In genomic region chr4:139154538-139154937, GRCh38 we compare ENCODE assay signal across 28 cellular contexts. TPM values are rescaled to one million over a fixed set of nuclear protein-coding genes. Genes with fewer than 3 reads are reported as not detected.
DNase-seq lines count a peak whose midpoint lies in the region; ATAC-seq, FAIRE-seq and TF ChIP-seq lines count a peak whose summit lies in the region.
"Had no signal": no experiment of that assay in that cellular context is flagged by ENCODE, and none has a peak within 500 bp of the region (broad histone marks: within the 10 kb centered on the region; RNA-seq: fewer than 3 reads in every experiment).

No MANE protein-coding gene starts in this region.

- TF ChIP-seq EP300 in Ishikawa (IDR thresholded peaks at IDR 0.05; ENCODE audit: borderline replicate concordance) (no peak), K562 (IDR thresholded peaks at IDR 0.05; ENCODE audit: low read length) (peak; percentile 81)

- H3K9me1 ChIP-seq in K562 (ENCODE audit: control insufficient read depth, insufficient read depth, low read length): no peaks in the 10 kb centered on the region

- TF ChIP-seq CTCF in K562 (IDR thresholded peaks at IDR 0.05 in 2 of 3, conservative IDR thresholded peaks at IDR 0.05 in 1 of 3; ENCODE audit: insufficient read depth in 2 of 3, low read depth in 1 of 3, low read length in 3 of 3): no peak

- no TSS peak for BruUV-seq in K562 (replicated peaks; lab: Mats Ljungman, UMichigan)

- POLR2A ChIA-PET in K562 (lab: Yijun Ruan, JAX): interaction anchor here (0.5 to 2.7 kb wide), 10 partner anchors 10 to 449 kb away, joined by 3 to 17 read pairs (median 5); partner anchors contain the start of gene ELF2

- peak overlapping the region; percentile 55 for H3K4me2 ChIP-seq in K562 (ENCODE audit: insufficient read depth, low read length)

- no peaks in the 10 kb centered on the region for H4K20me1 ChIP-seq in K562 (replicated peaks; ENCODE audit: control insufficient read depth, insufficient read depth, low read length)

- H3K79me2 ChIP-seq in K562 (ENCODE audit: control insufficient read depth, insufficient read depth, low read length): peaks cover 74% of the 10 kb centered on the region

- no peak overlapping the region for H3K4me3 Mint-ChIP-seq in stimulated activated naive B cell treated with anti-CD40 and anti-IgM and Interleukin-4, amounts not matched to agents 10 μg/mL and 1 μg/mL and 100 μg/mL, for 72 hours
- H3K4me3 Mint-ChIP-seq: activated CD8-positive, alpha-beta T cell treated with anti-CD3 and anti-CD28 coated beads, Interleukin-2, amount 10 ng/mL, durations not matched to agents 7 days and 5 days; IgD-negative memory B cell; naive thymus-derived CD8-positive, alpha-beta T cell; stimulated activated memory B cell treated with anti-CD40 and anti-IgM and Interleukin-4, amounts not matched to agents 10 μg/mL and 1 μg/mL and 100 μg/mL, for 72 hours had no signal

- no peak for TF ChIP-seq RAD21 in Ishikawa (IDR thresholded peaks at IDR 0.05; ENCODE audit: low read depth)
- TF ChIP-seq RAD21 in K562 (CRISPR knock-in tag; conservative IDR thresholded peaks at IDR 0.05 in 1 of 2, IDR thresholded peaks at IDR 0.05 in 1 of 2): no peak

- H3K27me3 ChIP-seq in K562 (ENCODE audit: control insufficient read depth in 2 of 2, insufficient read depth in 2 of 2, low read length in 2 of 2): no peaks in the 10 kb centered on the region
- H3K27me3 ChIP-seq: spleen, suprapubic skin had no signal

- H3K27me3 Mint-ChIP-seq in stimulated activated naive B cell treated with anti-CD40 and anti-IgM and Interleukin-4, amounts not matched to agents 10 μg/mL and 1 μg/mL and 100 μg/mL, for 72 hours: no peaks in the 10 kb centered on the region
- H3K27me3 Mint-ChIP-seq: IgD-negative memory B cell; stimulated activated memory B cell treated with anti-CD40 and anti-IgM and Interleukin-4, amounts not matched to agents 10 μg/mL and 1 μg/mL and 100 μg/mL, for 72 hours had no signal

- TF ChIP-seq POLR2A in K562 (conservative IDR thresholded peaks at IDR 0.05): no peak

- no peak overlapping the region for H3K4me3 ChIP-seq in K562
- H3K4me3 ChIP-seq: left ventricle myocardium inferior, spleen, suprapubic skin had no signal

- H3K9ac ChIP-seq in K562 (ENCODE audit: insufficient read depth in 1 of 2, low read depth in 2 of 2, low read length in 2 of 2): no peak overlapping the region; a peak in 1 of 4 replicates

- peak overlapping the region; percentile 55; the same call in 2 of the 3 replicates for H3K27ac ChIP-seq in K562 (ENCODE audit: extremely low read depth, low read depth, low read length)
- H3K27ac ChIP-seq: C4-2B, HL-60, left ventricle myocardium inferior, spleen, suprapubic skin had no signal

- in situ Hi-C loops in K562 (cut with MboI): no loop called here

- intact Hi-C loops in K562 (cut with micrococcal nuclease): loop anchor here (5.0 kb wide), 1 partner anchor 47 kb away; no protein-coding TSS in a partner anchor

- DNase-seq in K562 (ENCODE audit: extremely low read depth in 1 of 4, low spot score in 3 of 4): peak in 2 of 4 experiments; percentile 46 to 78
- DNase-seq in left kidney (ENCODE audit: low read depth, low spot score): peak; percentile 44
- DNase-seq in stimulated activated naive B cell treated with anti-CD40 and anti-IgM and Interleukin-4, amounts not matched to agents 10 μg/mL and 1 μg/mL and 100 μg/mL, for 72 hours: no peak
- no peak for DNase-seq in stimulated activated CD8-positive, alpha-beta memory T cell treated with anti-CD3 and anti-CD28 coated beads, Interleukin-4, amount 100 ng/mL, for 48 hours
- DNase-seq: activated CD8-positive, alpha-beta T cell treated with anti-CD3 and anti-CD28 coated beads, Interleukin-2, amount 10 ng/mL, durations not matched to agents 7 days and 5 days; Calu3; DND-41; effector CD4-positive, alpha-beta T cell; left ventricle myocardium inferior; naive thymus-derived CD8-positive, alpha-beta T cell; NCI-H1105; NCI-H1930; NCI-H226; NCI-H748 treated with DMSO at 0.1 percent for 48 hours; spleen; stimulated activated CD4-positive, alpha-beta T cell treated with anti-CD3 and anti-CD28 coated beads, Interleukin-4, amount 100 ng/mL, for 1 hour; T-helper 1 cell had no signal

- H3K9me3 Mint-ChIP-seq in stimulated activated naive B cell treated with anti-CD40 and anti-IgM and Interleukin-4, amounts not matched to agents 10 μg/mL and 1 μg/mL and 100 μg/mL, for 72 hours: no peaks in the 10 kb centered on the region
- H3K9me3 Mint-ChIP-seq: activated naive CD4-positive, alpha-beta T cell treated with anti-CD3 and anti-CD28 coated beads, Interleukin-2, amount 50 U/mL, for 72 hours; IgD-negative memory B cell; naive thymus-derived CD8-positive, alpha-beta T cell; stimulated activated memory B cell treated with anti-CD40 and anti-IgM and Interleukin-4, amounts not matched to agents 10 μg/mL and 1 μg/mL and 100 μg/mL, for 72 hours had no signal

- peaks cover 17 to 19% of the 10 kb centered on the region in 2 experiments; a peak in 4 of 5 replicates for H3K4me1 ChIP-seq in K562 (replicated peaks in 1 of 2; ENCODE audit: control insufficient read depth in 2 of 2, insufficient read depth in 2 of 2, low read length in 2 of 2)

- CTCF ChIA-PET in K562 (lab: Yijun Ruan, JAX; ENCODE audit: low intra/inter-chr PET ratio): interaction anchor here (0.6 kb wide), 1 partner anchor 116 kb away, joined by 3 read pairs; no protein-coding TSS in a partner anchor

- H3K36me3 Mint-ChIP-seq in stimulated activated naive B cell treated with anti-CD40 and anti-IgM and Interleukin-4, amounts not matched to agents 10 μg/mL and 1 μg/mL and 100 μg/mL, for 72 hours: peaks cover 0 to 7% of the 10 kb centered on the region in 2 donors
- H3K36me3 Mint-ChIP-seq: activated naive CD4-positive, alpha-beta T cell treated with anti-CD3 and anti-CD28 coated beads, Interleukin-2, amount 50 U/mL, for 72 hours; naive thymus-derived CD8-positive, alpha-beta T cell had no signal

- peaks cover 10 to 12% of the 10 kb centered on the region in 2 donors for H3K4me1 Mint-ChIP-seq in stimulated activated naive B cell treated with anti-CD40 and anti-IgM and Interleukin-4, amounts not matched to agents 10 μg/mL and 1 μg/mL and 100 μg/mL, for 72 hours

- no peaks in the 10 kb centered on the region for H3K9me3 ChIP-seq in K562 (replicated peaks; ENCODE audit: control insufficient read depth, insufficient read depth, low read depth, low read length)
- H3K9me3 ChIP-seq: left ventricle myocardium inferior, spleen, suprapubic skin had no signal

- 0% methylated on average over 1 of the region's 1 CpG for WGBS in K562 (ENCODE audit: insufficient coverage, low coverage, missing lambda C conversion rate)

- ATAC-seq in K562: peak; percentile 87
- ATAC-seq in stimulated activated naive B cell treated with anti-CD40 and anti-IgM and Interleukin-4, amounts not matched to agents 10 μg/mL and 1 μg/mL and 100 μg/mL, for 72 hours (replicated peaks): no peak
- ATAC-seq in GM21381 (IDR thresholded peaks at IDR 0.05; ENCODE audit: unreplicated experiment): no peak
- ATAC-seq in GM19351 (IDR thresholded peaks at IDR 0.05; ENCODE audit: unreplicated experiment): no peak
- ATAC-seq: activated CD8-positive, alpha-beta T cell treated with anti-CD3 and anti-CD28 coated beads, Interleukin-2, amount 10 ng/mL, durations not matched to agents 7 days and 5 days; activated naive CD4-positive, alpha-beta T cell treated with anti-CD3 and anti-CD28 coated beads, Interleukin-2, amount 50 U/mL, for 72 hours; naive thymus-derived CD8-positive, alpha-beta T cell; stimulated activated memory B cell treated with anti-CD40 and anti-IgM and Interleukin-4, amounts not matched to agents 10 μg/mL and 1 μg/mL and 100 μg/mL, for 72 hours had no signal

- peaks cover 6% of the 10 kb centered on the region; the same call in 1 of the 3 replicates for H3K36me3 ChIP-seq in K562 (ENCODE audit: control insufficient read depth, insufficient read depth, low read length)
- H3K36me3 ChIP-seq: left ventricle myocardium inferior, suprapubic skin had no signal

- peak overlapping the region; percentile 14 for H3K27ac Mint-ChIP-seq in stimulated activated naive B cell treated with anti-CD40 and anti-IgM and Interleukin-4, amounts not matched to agents 10 μg/mL and 1 μg/mL and 100 μg/mL, for 72 hours
- H3K27ac Mint-ChIP-seq: activated CD8-positive, alpha-beta T cell treated with anti-CD3 and anti-CD28 coated beads, Interleukin-2, amount 10 ng/mL, durations not matched to agents 7 days and 5 days; activated naive CD4-positive, alpha-beta T cell treated with anti-CD3 and anti-CD28 coated beads, Interleukin-2, amount 50 U/mL, for 72 hours; IgD-negative memory B cell had no signal

- no peak overlapping the region for H2AFZ ChIP-seq in K562 (ENCODE audit: low read depth, low read length)

- FAIRE-seq in K562 (lab: Jason Lieb, UNC): peak; percentile 87
- FAIRE-seq: bronchial epithelial cell, colon had no signal

TF ChIP-seq in Ishikawa, 13 proteins besides CTCF, POLR2A, EP300 and RAD21 (continues in another document):
- no peak for TF ChIP-seq TCF12 (IDR thresholded peaks at IDR 0.05; ENCODE audit: low read depth)

TF ChIP-seq in K562, 482 proteins besides CTCF, POLR2A, EP300 and RAD21 (continues in another document):
- TF ChIP-seq L3MBTL2 (IDR thresholded peaks at IDR 0.05) (0 out of 2 replicates have a peak, but pooled peaks have one; percentile 30), SMARCC2 (IDR thresholded peaks at IDR 0.05; ENCODE audit: low read depth) (peak; percentile 75; the same call in 1 of the 2 replicates), CBFA2T3 (IDR thresholded peaks at IDR 0.05) (peak; percentile 86), PML (IDR thresholded peaks at IDR 0.05; ENCODE audit: low read length) (peak; percentile 28; the same call in 1 of the 2 replicates), ZEB2 (IDR thresholded peaks at IDR 0.05) (peak; percentile 85)

RNA-seq across cellular contexts. Expression of gene ELF2, which starts 22.5 kb away (rescaled TPM):
- total RNA-seq in K562 (2011; cell fraction: chromatin; rRNA removed; ENCODE audit: low replicate concordance): 57.5 and 146 TPM in 2 replicates
- 30.2 and 35.3 TPM in 2 replicates for total RNA-seq in K562 (2011; cell fraction: nucleolus; rRNA removed)
- total RNA-seq in K562 (2011; cell fraction: nucleoplasm; rRNA removed): 66.7 and 117 TPM in 2 replicates
- total RNA-seq in K562 (2014; rRNA removed) (29.7 TPM in 2 replicates), K562 (2014; rRNA removed; fragmentation: Illumina TruSeq; extraction: Trizol) (58.7 and 71.2 TPM in 2 replicates), K562 (2015; rRNA removed; fragmentation: Illumina TruSeq; extraction: Trizol) (47.5 and 51.3 TPM in 2 replicates), K562 (2021) (43.4 and 43.5 TPM in 2 replicates)
- polyA plus RNA-seq in K562 (2011; rRNA removed) (48.7 and 54.3 TPM in 2 replicates), K562 (2014; fragmentation: Illumina TruSeq; extraction: Trizol) (37.9 and 41.6 TPM in 2 replicates), K562 (2014; fragmentation: Nextera tagmentation; extraction: Ambion mirVana) (10 to 100 TPM in 1 of 2 experiments, 1 to 10 TPM in 1; 9.4 to 18.0 TPM), K562 (2014; rRNA removed) (29.1 and 30.3 TPM in 2 replicates)
- polyA plus RNA-seq in K562 (2011; cell fraction: cytosol; rRNA removed): 22.0 and 25.1 TPM in 2 replicates
- 34.1 and 37.9 TPM in 2 replicates for polyA plus RNA-seq in K562 (2011; cell fraction: nucleus; rRNA removed)
- polyA plus RNA-seq in K562 (2012): 25.8 and 27.5 TPM in 2 replicates
- polyA minus RNA-seq in K562 (2011; rRNA and poly(A)+ RNA removed): 80.9 and 88.5 TPM in 2 replicates
- polyA minus RNA-seq in K562 (2011; cell fraction: cytosol; rRNA and poly(A)+ RNA removed): 32.9 and 33.7 TPM in 2 replicates
- polyA minus RNA-seq in K562 (2011; cell fraction: nucleus; rRNA and poly(A)+ RNA removed): 28.0 and 46.7 TPM in 2 replicates
